9 cellular contexts compared by ENCODE assay signal in the genomic region with DNA sequence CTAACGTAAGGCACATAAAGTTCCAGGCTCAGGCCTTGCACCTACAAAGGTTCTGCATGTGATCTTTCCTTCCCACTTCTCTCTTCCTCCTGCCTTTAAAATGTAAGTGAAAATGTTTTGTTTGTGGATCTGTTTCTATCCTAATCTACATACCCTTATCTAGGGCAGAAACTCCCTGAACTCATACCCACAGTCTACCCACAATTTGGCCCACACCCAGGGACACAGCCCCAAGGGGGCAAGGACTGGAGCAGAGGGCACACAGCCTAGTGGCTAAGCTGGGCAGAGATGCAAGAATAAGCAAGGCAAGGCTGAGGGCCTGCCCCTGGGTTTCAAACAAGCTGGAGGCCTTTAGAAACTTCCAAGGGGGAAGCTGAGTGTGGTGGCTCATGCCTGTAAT.
DNase-seq lines count a peak whose midpoint lies in the region; ATAC-seq and TF ChIP-seq lines count a peak whose summit lies in the region.
"Had no signal": no experiment of that assay in that cellular context is flagged by ENCODE, and none has a peak within 500 bp of the region (broad histone marks: within the 10 kb centered on the region; RNA-seq: fewer than 3 reads in every experiment).

No MANE protein-coding gene starts in this region.

- intact Hi-C loops in ascending aorta (cut with DNase I) (loop anchor here (1.0 to 5.0 kb wide), 5 partner anchors 17 to 123 kb away; no protein-coding TSS in a partner anchor), left lung (cut with DNase I) (no loop called here)

- H3K27ac ChIP-seq in ascending aorta: peak overlapping the region; percentile 86 to 90
- H3K27ac ChIP-seq in left lung: peak overlapping the region; percentile 75 to 76
- peak overlapping the region; percentile 79 for H3K27ac ChIP-seq in substantia nigra (ENCODE audit: low read depth, low read length, poor library complexity, severe bottlenecking)

- DNase-seq in NB4 (ENCODE audit: low read depth): peak; percentile 24
- DNase-seq in ascending aorta (ENCODE audit: low spot score in 2 of 2): peak in 1 of 2 donors; percentile 65
- DNase-seq in left lung: no peak
- no peak for DNase-seq in substantia nigra (lab: John Stamatoyannopoulos, UW)
- no peak for DNase-seq in NAMALWA (ENCODE audit: low spot score)
- DNase-seq: stimulated activated CD4-positive, alpha-beta T cell treated with anti-CD3 and anti-CD28 coated beads, Interleukin-4, amount 100 ng/mL, for 1 hour had no signal

- TF ChIP-seq POLR2A in NB4 (IDR thresholded peaks at IDR 0.05; ENCODE audit: extremely low read depth, insufficient read length): no peak

- no peak overlapping the region for H3K4me3 ChIP-seq in NB4 (ENCODE audit: low read depth, low read length)
- H3K4me3 ChIP-seq in ascending aorta: no peak overlapping the region
- H3K4me3 ChIP-seq in left lung: no peak overlapping the region

- H3K9me3 ChIP-seq in ascending aorta (no peaks in the 10 kb centered on the region), left lung (peaks cover 0 to 7% of the 10 kb centered on the region in 2 donors)

- no peaks in the 10 kb centered on the region for H3K36me3 ChIP-seq in ascending aorta
- H3K36me3 ChIP-seq in left lung: no peaks in the 10 kb centered on the region

- no peak for TF ChIP-seq CTCF in NB4 (IDR thresholded peaks at IDR 0.05; ENCODE audit: low read depth, low read length)
- TF ChIP-seq CTCF in ascending aorta (IDR thresholded peaks at IDR 0.05): no peak
- no peak for TF ChIP-seq CTCF in left lung (IDR thresholded peaks at IDR 0.05)

- H3K27me3 ChIP-seq in ascending aorta (no peaks in the 10 kb centered on the region), left lung (no peaks in the 10 kb centered on the region)

- ATAC-seq in left lung (no peak), HG03521 (IDR thresholded peaks at IDR 0.05; ENCODE audit: unreplicated experiment) (no peak), GM21423 (IDR thresholded peaks at IDR 0.05; ENCODE audit: unreplicated experiment) (no peak)
- ATAC-seq: activated naive CD4-positive, alpha-beta T cell treated with anti-CD3 and anti-CD28 coated beads, Interleukin-2, amount 50 U/mL, for 72 hours had no signal

- peaks cover 20 to 41% of the 10 kb centered on the region in 2 donors for H3K4me1 ChIP-seq in ascending aorta
- peaks cover 19 to 49% of the 10 kb centered on the region in 2 donors for H3K4me1 ChIP-seq in left lung
